Comparison of ENCODE assay signal across 1 cellular context in genomic region chr2:121694398-121695178, GRCh38.
A peak's percentile ranks its signal among the peaks of the same experiment; 100 is the strongest.
TF ChIP-seq lines count a peak whose summit lies in the region.

No MANE protein-coding gene starts in this region.

TF ChIP-seq in K562, 482 proteins besides CTCF, POLR2A, EP300 and RAD21:
- TF ChIP-seq NFIC (IDR thresholded peaks at IDR 0.05) (peak; percentile 18; the same call in 1 of the 2 replicates), TOE1 (IDR thresholded peaks at IDR 0.05; ENCODE audit: borderline replicate concordance) (no peak), TOE1 (CRISPR knock-in tag; IDR thresholded peaks at IDR 0.05; ENCODE audit: borderline replicate concordance, low read depth) (no peak)
